In genomic region chr17:44069974-44070454, GRCh38 we compare ENCODE assay signal across 1 cellular context.
TF ChIP-seq lines count a peak whose summit lies in the region.

No MANE protein-coding gene starts in this region.

TF ChIP-seq in SK-N-SH treated with all-trans-retinoic acid at 6 μM for 48 hours, 23 proteins besides CTCF, POLR2A, EP300 and RAD21 (continued from another document):
- no peak for TF ChIP-seq CREB5 (CRISPR knock-in tag; IDR thresholded peaks at IDR 0.05; ENCODE audit: low read depth)
- no peak for TF ChIP-seq ZNF70 (CRISPR knock-in tag; IDR thresholded peaks at IDR 0.05)
